Comparison of ENCODE assay signal across 1 cellular context in the genomic region with DNA sequence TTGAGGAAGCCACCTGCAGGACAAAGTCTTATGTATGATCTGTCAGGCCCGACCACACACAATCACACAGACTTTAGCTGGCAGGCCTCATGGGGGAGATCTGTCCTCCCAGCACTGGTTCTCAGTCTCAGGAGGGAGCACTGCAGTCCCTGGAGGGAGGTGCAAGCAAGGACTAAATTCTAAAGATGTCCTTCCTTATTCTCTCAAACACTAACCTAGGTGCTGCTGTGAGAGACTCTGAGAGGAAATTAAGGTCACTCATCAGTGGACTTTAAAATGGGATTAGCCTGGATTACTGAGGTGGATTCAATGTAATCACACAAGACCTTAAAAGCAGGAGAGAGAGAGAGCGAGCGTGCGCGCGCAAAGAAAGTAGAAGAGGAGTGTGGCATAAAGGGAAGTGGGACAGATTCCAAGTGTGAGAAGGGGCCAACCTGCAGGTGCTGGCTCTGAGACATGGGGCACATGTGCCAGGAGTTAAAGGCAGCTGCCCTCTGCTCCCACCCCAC.
TF ChIP-seq lines count a peak whose summit lies in the region.

No MANE protein-coding gene starts in this region.

TF ChIP-seq in GM12878, 131 proteins besides CTCF, POLR2A, EP300 and RAD21:
- TF ChIP-seq, protein P1, sequence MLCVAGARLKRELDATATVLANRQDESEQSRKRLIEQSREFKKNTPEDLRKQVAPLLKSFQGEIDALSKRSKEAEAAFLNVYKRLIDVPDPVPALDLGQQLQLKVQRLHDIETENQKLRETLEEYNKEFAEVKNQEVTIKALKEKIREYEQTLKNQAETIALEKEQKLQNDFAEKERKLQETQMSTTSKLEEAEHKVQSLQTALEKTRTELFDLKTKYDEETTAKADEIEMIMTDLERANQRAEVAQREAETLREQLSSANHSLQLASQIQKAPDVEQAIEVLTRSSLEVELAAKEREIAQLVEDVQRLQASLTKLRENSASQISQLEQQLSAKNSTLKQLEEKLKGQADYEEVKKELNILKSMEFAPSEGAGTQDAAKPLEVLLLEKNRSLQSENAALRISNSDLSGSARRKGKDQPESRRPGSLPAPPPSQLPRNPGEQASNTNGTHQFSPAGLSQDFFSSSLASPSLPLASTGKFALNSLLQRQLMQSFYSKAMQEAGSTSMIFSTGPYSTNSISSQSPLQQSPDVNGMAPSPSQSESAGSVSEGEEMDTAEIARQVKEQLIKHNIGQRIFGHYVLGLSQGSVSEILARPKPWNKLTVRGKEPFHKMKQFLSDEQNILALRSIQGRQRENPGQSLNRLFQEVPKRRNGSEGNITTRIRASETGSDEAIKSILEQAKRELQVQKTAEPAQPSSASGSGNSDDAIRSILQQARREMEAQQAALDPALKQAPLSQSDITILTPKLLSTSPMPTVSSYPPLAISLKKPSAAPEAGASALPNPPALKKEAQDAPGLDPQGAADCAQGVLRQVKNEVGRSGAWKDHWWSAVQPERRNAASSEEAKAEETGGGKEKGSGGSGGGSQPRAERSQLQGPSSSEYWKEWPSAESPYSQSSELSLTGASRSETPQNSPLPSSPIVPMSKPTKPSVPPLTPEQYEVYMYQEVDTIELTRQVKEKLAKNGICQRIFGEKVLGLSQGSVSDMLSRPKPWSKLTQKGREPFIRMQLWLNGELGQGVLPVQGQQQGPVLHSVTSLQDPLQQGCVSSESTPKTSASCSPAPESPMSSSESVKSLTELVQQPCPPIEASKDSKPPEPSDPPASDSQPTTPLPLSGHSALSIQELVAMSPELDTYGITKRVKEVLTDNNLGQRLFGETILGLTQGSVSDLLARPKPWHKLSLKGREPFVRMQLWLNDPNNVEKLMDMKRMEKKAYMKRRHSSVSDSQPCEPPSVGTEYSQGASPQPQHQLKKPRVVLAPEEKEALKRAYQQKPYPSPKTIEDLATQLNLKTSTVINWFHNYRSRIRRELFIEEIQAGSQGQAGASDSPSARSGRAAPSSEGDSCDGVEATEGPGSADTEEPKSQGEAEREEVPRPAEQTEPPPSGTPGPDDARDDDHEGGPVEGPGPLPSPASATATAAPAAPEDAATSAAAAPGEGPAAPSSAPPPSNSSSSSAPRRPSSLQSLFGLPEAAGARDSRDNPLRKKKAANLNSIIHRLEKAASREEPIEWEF (IDR thresholded peaks at IDR 0.05; ENCODE audit: insufficient replicate concordance, low read depth, low read length), result peak; percentile 88
- TF ChIP-seq SRF (IDR thresholded peaks at IDR 0.05; ENCODE audit: low read depth in 2 of 2, low read length in 2 of 2) (no peak), MTA2 (IDR thresholded peaks at IDR 0.05; ENCODE audit: low read depth) (peak; percentile 20; the same call in 1 of the 2 replicates), HDAC2 (IDR thresholded peaks at IDR 0.05) (no peak), IKZF1 (conservative IDR thresholded peaks at IDR 0.05) (peak; percentile 57), RB1 (IDR thresholded peaks at IDR 0.05; ENCODE audit: borderline replicate concordance) (no peak), YBX1 (IDR thresholded peaks at IDR 0.05) (no peak), SIX5 (IDR thresholded peaks at IDR 0.05; ENCODE audit: low read depth, low read length, severe bottlenecking) (no peak), MEF2B (IDR thresholded peaks at IDR 0.05; ENCODE audit: partially characterized antibody, poor library complexity, severe bottlenecking) (peak; percentile 98), NFXL1 (IDR thresholded peaks at IDR 0.05; ENCODE audit: borderline replicate concordance) (peak; percentile 89; the same call in 1 of the 2 replicates), GATAD2B (conservative IDR thresholded peaks at IDR 0.05; ENCODE audit: low read depth) (peak; percentile 80), ZSCAN29 (IDR thresholded peaks at IDR 0.05) (no peak), IKZF2 (IDR thresholded peaks at IDR 0.05) (peak; percentile 39 to 41; a peak in 2 of 4 replicates), RUNX3 (IDR thresholded peaks at IDR 0.05; ENCODE audit: low read length) (peak; percentile 31; the same call in 1 of the 2 replicates), KLF5 (IDR thresholded peaks at IDR 0.05; ENCODE audit: partially characterized antibody) (no peak), NBN (IDR thresholded peaks at IDR 0.05) (peak; percentile 53; the same call in 1 of the 2 replicates), FOS (IDR thresholded peaks at IDR 0.05; ENCODE audit: borderline replicate concordance, extremely low read depth, insufficient read length) (no peak), STAT3 (IDR thresholded peaks at IDR 0.05; ENCODE audit: low read depth, low read length) (no peak), SPI1 (IDR thresholded peaks at IDR 0.05; ENCODE audit: borderline replicate concordance, insufficient read depth, low read depth, low read length) (peak; percentile 74)
- TF ChIP-seq, protein P2, sequence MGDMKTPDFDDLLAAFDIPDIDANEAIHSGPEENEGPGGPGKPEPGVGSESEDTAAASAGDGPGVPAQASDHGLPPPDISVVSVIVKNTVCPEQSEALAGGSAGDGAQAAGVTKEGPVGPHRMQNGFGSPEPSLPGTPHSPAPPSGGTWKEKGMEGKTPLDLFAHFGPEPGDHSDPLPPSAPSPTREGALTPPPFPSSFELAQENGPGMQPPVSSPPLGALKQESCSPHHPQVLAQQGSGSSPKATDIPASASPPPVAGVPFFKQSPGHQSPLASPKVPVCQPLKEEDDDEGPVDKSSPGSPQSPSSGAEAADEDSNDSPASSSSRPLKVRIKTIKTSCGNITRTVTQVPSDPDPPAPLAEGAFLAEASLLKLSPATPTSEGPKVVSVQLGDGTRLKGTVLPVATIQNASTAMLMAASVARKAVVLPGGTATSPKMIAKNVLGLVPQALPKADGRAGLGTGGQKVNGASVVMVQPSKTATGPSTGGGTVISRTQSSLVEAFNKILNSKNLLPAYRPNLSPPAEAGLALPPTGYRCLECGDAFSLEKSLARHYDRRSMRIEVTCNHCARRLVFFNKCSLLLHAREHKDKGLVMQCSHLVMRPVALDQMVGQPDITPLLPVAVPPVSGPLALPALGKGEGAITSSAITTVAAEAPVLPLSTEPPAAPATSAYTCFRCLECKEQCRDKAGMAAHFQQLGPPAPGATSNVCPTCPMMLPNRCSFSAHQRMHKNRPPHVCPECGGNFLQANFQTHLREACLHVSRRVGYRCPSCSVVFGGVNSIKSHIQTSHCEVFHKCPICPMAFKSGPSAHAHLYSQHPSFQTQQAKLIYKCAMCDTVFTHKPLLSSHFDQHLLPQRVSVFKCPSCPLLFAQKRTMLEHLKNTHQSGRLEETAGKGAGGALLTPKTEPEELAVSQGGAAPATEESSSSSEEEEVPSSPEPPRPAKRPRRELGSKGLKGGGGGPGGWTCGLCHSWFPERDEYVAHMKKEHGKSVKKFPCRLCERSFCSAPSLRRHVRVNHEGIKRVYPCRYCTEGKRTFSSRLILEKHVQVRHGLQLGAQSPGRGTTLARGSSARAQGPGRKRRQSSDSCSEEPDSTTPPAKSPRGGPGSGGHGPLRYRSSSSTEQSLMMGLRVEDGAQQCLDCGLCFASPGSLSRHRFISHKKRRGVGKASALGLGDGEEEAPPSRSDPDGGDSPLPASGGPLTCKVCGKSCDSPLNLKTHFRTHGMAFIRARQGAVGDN (IDR thresholded peaks at IDR 0.05), result peak; percentile 19; the same call in 1 of the 2 replicates
- TF ChIP-seq, protein P3, sequence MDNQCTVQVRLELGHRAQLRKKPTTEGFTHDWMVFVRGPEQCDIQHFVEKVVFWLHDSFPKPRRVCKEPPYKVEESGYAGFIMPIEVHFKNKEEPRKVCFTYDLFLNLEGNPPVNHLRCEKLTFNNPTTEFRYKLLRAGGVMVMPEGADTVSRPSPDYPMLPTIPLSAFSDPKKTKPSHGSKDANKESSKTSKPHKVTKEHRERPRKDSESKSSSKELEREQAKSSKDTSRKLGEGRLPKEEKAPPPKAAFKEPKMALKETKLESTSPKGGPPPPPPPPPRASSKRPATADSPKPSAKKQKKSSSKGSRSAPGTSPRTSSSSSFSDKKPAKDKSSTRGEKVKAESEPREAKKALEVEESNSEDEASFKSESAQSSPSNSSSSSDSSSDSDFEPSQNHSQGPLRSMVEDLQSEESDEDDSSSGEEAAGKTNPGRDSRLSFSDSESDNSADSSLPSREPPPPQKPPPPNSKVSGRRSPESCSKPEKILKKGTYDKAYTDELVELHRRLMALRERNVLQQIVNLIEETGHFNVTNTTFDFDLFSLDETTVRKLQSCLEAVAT (IDR thresholded peaks at IDR 0.05), result no peak; the same call in 1 of the 2 replicates
- TF ChIP-seq, protein P4, sequence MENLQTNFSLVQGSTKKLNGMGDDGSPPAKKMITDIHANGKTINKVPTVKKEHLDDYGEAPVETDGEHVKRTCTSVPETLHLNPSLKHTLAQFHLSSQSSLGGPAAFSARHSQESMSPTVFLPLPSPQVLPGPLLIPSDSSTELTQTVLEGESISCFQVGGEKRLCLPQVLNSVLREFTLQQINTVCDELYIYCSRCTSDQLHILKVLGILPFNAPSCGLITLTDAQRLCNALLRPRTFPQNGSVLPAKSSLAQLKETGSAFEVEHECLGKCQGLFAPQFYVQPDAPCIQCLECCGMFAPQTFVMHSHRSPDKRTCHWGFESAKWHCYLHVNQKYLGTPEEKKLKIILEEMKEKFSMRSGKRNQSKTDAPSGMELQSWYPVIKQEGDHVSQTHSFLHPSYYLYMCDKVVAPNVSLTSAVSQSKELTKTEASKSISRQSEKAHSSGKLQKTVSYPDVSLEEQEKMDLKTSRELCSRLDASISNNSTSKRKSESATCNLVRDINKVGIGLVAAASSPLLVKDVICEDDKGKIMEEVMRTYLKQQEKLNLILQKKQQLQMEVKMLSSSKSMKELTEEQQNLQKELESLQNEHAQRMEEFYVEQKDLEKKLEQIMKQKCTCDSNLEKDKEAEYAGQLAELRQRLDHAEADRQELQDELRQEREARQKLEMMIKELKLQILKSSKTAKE (IDR thresholded peaks at IDR 0.05; ENCODE audit: low read depth, poor library complexity, severe bottlenecking), result peak; percentile 44
- TF ChIP-seq, protein P5, sequence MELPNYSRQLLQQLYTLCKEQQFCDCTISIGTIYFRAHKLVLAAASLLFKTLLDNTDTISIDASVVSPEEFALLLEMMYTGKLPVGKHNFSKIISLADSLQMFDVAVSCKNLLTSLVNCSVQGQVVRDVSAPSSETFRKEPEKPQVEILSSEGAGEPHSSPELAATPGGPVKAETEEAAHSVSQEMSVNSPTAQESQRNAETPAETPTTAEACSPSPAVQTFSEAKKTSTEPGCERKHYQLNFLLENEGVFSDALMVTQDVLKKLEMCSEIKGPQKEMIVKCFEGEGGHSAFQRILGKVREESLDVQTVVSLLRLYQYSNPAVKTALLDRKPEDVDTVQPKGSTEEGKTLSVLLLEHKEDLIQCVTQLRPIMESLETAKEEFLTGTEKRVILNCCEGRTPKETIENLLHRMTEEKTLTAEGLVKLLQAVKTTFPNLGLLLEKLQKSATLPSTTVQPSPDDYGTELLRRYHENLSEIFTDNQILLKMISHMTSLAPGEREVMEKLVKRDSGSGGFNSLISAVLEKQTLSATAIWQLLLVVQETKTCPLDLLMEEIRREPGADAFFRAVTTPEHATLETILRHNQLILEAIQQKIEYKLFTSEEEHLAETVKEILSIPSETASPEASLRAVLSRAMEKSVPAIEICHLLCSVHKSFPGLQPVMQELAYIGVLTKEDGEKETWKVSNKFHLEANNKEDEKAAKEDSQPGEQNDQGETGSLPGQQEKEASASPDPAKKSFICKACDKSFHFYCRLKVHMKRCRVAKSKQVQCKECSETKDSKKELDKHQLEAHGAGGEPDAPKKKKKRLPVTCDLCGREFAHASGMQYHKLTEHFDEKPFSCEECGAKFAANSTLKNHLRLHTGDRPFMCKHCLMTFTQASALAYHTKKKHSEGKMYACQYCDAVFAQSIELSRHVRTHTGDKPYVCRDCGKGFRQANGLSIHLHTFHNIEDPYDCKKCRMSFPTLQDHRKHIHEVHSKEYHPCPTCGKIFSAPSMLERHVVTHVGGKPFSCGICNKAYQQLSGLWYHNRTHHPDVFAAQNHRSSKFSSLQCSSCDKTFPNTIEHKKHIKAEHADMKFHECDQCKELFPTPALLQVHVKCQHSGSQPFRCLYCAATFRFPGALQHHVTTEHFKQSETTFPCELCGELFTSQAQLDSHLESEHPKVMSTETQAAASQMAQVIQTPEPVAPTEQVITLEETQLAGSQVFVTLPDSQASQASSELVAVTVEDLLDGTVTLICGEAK (IDR thresholded peaks at IDR 0.05; ENCODE audit: borderline replicate concordance), result no peak
- TF ChIP-seq, protein P6, sequence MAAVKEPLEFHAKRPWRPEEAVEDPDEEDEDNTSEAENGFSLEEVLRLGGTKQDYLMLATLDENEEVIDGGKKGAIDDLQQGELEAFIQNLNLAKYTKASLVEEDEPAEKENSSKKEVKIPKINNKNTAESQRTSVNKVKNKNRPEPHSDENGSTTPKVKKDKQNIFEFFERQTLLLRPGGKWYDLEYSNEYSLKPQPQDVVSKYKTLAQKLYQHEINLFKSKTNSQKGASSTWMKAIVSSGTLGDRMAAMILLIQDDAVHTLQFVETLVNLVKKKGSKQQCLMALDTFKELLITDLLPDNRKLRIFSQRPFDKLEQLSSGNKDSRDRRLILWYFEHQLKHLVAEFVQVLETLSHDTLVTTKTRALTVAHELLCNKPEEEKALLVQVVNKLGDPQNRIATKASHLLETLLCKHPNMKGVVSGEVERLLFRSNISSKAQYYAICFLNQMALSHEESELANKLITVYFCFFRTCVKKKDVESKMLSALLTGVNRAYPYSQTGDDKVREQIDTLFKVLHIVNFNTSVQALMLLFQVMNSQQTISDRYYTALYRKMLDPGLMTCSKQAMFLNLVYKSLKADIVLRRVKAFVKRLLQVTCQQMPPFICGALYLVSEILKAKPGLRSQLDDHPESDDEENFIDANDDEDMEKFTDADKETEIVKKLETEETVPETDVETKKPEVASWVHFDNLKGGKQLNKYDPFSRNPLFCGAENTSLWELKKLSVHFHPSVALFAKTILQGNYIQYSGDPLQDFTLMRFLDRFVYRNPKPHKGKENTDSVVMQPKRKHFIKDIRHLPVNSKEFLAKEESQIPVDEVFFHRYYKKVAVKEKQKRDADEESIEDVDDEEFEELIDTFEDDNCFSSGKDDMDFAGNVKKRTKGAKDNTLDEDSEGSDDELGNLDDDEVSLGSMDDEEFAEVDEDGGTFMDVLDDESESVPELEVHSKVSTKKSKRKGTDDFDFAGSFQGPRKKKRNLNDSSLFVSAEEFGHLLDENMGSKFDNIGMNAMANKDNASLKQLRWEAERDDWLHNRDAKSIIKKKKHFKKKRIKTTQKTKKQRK (IDR thresholded peaks at IDR 0.05; ENCODE audit: low read depth, low read length), result no peak
- TF ChIP-seq, protein P7, sequence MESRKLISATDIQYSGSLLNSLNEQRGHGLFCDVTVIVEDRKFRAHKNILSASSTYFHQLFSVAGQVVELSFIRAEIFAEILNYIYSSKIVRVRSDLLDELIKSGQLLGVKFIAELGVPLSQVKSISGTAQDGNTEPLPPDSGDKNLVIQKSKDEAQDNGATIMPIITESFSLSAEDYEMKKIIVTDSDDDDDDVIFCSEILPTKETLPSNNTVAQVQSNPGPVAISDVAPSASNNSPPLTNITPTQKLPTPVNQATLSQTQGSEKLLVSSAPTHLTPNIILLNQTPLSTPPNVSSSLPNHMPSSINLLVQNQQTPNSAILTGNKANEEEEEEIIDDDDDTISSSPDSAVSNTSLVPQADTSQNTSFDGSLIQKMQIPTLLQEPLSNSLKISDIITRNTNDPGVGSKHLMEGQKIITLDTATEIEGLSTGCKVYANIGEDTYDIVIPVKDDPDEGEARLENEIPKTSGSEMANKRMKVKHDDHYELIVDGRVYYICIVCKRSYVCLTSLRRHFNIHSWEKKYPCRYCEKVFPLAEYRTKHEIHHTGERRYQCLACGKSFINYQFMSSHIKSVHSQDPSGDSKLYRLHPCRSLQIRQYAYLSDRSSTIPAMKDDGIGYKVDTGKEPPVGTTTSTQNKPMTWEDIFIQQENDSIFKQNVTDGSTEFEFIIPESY (IDR thresholded peaks at IDR 0.05), result no peak
